Comparison of ENCODE assay signal across 1 cellular context in the genomic region with DNA sequence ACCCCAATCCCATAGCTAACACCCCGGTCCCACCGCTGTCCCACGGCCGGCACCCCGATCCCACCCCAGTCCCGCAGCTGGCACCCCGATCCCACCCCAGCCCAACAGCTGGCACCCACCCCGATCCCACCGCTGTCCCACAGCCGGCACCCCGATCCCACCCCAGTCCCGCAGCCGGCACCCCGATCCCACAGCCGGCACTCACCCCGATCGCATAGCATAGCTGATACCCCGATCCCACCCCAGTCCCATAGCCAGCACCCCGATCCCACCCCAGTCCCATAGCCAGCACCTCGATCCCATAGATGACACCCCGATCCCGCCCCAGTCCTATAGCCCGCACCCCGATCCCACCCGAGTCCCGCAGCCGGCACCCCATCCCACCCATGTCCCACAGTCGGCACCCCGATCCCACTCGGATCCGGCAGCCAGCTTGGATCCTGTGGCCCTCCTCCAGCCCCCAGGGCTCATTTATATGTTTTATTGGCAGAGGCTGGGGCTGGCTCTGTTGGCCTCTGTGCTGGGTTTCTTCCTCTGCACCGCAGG.
TF ChIP-seq lines count a peak whose summit lies in the region.

No MANE protein-coding gene starts in this region.

TF ChIP-seq in SK-N-SH treated with all-trans-retinoic acid at 6 μM for 48 hours, 23 proteins besides CTCF, POLR2A, EP300 and RAD21 (continued from another document):
- TF ChIP-seq TSHZ2 (CRISPR knock-in tag; IDR thresholded peaks at IDR 0.05): no peak
- TF ChIP-seq, protein P1, sequence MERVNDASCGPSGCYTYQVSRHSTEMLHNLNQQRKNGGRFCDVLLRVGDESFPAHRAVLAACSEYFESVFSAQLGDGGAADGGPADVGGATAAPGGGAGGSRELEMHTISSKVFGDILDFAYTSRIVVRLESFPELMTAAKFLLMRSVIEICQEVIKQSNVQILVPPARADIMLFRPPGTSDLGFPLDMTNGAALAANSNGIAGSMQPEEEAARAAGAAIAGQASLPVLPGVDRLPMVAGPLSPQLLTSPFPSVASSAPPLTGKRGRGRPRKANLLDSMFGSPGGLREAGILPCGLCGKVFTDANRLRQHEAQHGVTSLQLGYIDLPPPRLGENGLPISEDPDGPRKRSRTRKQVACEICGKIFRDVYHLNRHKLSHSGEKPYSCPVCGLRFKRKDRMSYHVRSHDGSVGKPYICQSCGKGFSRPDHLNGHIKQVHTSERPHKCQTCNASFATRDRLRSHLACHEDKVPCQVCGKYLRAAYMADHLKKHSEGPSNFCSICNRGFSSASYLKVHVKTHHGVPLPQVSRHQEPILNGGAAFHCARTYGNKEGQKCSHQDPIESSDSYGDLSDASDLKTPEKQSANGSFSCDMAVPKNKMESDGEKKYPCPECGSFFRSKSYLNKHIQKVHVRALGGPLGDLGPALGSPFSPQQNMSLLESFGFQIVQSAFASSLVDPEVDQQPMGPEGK (CRISPR knock-in tag; IDR thresholded peaks at IDR 0.05; ENCODE audit: borderline replicate concordance): no peak
- no peak for TF ChIP-seq PPARA (CRISPR knock-in tag; IDR thresholded peaks at IDR 0.05; ENCODE audit: borderline replicate concordance)
- no peak for TF ChIP-seq OSR1 (CRISPR knock-in tag; IDR thresholded peaks at IDR 0.05)
- TF ChIP-seq, protein P2, sequence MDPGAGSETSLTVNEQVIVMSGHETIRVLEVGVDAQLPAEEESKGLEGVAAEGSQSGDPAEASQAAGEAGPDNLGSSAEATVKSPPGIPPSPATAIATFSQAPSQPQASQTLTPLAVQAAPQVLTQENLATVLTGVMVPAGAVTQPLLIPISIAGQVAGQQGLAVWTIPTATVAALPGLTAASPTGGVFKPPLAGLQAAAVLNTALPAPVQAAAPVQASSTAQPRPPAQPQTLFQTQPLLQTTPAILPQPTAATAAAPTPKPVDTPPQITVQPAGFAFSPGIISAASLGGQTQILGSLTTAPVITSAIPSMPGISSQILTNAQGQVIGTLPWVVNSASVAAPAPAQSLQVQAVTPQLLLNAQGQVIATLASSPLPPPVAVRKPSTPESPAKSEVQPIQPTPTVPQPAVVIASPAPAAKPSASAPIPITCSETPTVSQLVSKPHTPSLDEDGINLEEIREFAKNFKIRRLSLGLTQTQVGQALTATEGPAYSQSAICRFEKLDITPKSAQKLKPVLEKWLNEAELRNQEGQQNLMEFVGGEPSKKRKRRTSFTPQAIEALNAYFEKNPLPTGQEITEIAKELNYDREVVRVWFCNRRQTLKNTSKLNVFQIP (CRISPR knock-in tag; IDR thresholded peaks at IDR 0.05; ENCODE audit: borderline replicate concordance, low read depth): no peak
- TF ChIP-seq SNAI2 (CRISPR knock-in tag; IDR thresholded peaks at IDR 0.05): no peak
- TF ChIP-seq ZC3H10 (CRISPR knock-in tag; IDR thresholded peaks at IDR 0.05): no peak
- no peak for TF ChIP-seq RARB (CRISPR knock-in tag; IDR thresholded peaks at IDR 0.05)
- TF ChIP-seq, protein P3, sequence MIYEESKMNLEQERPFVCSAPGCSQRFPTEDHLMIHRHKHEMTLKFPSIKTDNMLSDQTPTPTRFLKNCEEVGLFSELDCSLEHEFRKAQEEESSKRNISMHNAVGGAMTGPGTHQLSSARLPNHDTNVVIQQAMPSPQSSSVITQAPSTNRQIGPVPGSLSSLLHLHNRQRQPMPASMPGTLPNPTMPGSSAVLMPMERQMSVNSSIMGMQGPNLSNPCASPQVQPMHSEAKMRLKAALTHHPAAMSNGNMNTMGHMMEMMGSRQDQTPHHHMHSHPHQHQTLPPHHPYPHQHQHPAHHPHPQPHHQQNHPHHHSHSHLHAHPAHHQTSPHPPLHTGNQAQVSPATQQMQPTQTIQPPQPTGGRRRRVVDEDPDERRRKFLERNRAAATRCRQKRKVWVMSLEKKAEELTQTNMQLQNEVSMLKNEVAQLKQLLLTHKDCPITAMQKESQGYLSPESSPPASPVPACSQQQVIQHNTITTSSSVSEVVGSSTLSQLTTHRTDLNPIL (CRISPR knock-in tag; IDR thresholded peaks at IDR 0.05; ENCODE audit: low read depth): no peak
- TF ChIP-seq ESRRG (CRISPR knock-in tag; IDR thresholded peaks at IDR 0.05): no peak
